Comparison of ENCODE assay signal across 8 cellular contexts in genomic region chr9:33676184-33676745, GRCh38.
DNase-seq lines count a peak whose midpoint lies in the region; ATAC-seq, FAIRE-seq and TF ChIP-seq lines count a peak whose summit lies in the region.
"Not testable (repeated sequence)": the region's sequence is repeated elsewhere in the genome, so short reads cannot be mapped to it uniquely, and the experiment has no call there.

No MANE protein-coding gene starts in this region.

- dilution Hi-C loops in keratinocyte (cut with MboI; ENCODE audit: extremely low pct_ligation_motif_present, low sequenced_read_pairs), result not testable (repeated sequence)

- TF ChIP-seq POLR2A in testis (IDR thresholded peaks at IDR 0.05), result not testable (repeated sequence)

- not testable (repeated sequence) for H3K27ac Mint-ChIP-seq in Calu3 (ENCODE audit: unreplicated experiment); activated naive CD8-positive, alpha-beta T cell treated with anti-CD3 and anti-CD28 coated beads, Interleukin-2, amount 10 ng/mL, durations not matched to agents 7 days and 5 days

- not testable (repeated sequence) for H3K9me1 ChIP-seq in keratinocyte (ENCODE audit: control insufficient read depth, extremely low read depth, insufficient read depth, low read length)

- 22 to 31% methylated on average over 8 of the region's 8 CpGs for WGBS in testis, 2 donors

- intact Hi-C loops in Calu3 (cut with micrococcal nuclease; ENCODE audit: unreplicated experiment); testis (cut with DNase I; ENCODE audit: low total_unique reads): not testable (repeated sequence)

- not testable (repeated sequence) for H3K36me3 Mint-ChIP-seq in Calu3 (ENCODE audit: insufficient read depth, unreplicated experiment); activated naive CD8-positive, alpha-beta T cell treated with anti-CD3 and anti-CD28 coated beads, Interleukin-2, amount 10 ng/mL, durations not matched to agents 7 days and 5 days

- peaks cover 65% of the 10 kb centered on the region for H3K27me3 Mint-ChIP-seq in Calu3 (ENCODE audit: unreplicated experiment)
- peaks cover 73% of the 10 kb centered on the region for H3K27me3 Mint-ChIP-seq in activated naive CD8-positive, alpha-beta T cell treated with anti-CD3 and anti-CD28 coated beads, Interleukin-2, amount 10 ng/mL, durations not matched to agents 7 days and 5 days

- BruUV-seq in Calu3 (replicated peaks; lab: Mats Ljungman, UMichigan), result not testable (repeated sequence)

- H3K79me2 ChIP-seq in keratinocyte (ENCODE audit: control insufficient read depth, insufficient read depth, low read length); osteoblast (ENCODE audit: insufficient read depth, low read length): not testable (repeated sequence)

- ATAC-seq in activated naive CD8-positive, alpha-beta T cell treated with anti-CD3 and anti-CD28 coated beads, Interleukin-2, amount 10 ng/mL, durations not matched to agents 7 days and 5 days (ENCODE audit: low read depth), result not testable (repeated sequence)

- H3K27me3 ChIP-seq in MG63; keratinocyte (ENCODE audit: control insufficient read depth, extremely low read depth, insufficient read depth, low read length); testis: not testable (repeated sequence)
- peaks cover 52% of the 10 kb centered on the region for H3K27me3 ChIP-seq in osteoblast (ENCODE audit: insufficient read depth, low read length)

- H3K4me3 ChIP-seq in MG63 (peak overlapping the region; percentile 43), SK-N-MC (peak overlapping the region; percentile 73), epithelial cell of esophagus (ENCODE audit: low read length) (peak overlapping the region; percentile 39), keratinocyte (ENCODE audit: control insufficient read depth in 2 of 3, extremely low read depth in 1 of 3, insufficient read depth in 2 of 3, low read depth in 1 of 3, low read length in 3 of 3) (peak overlapping the region; percentile 38 to 67 (median 40)), osteoblast (ENCODE audit: insufficient read depth, low read length) (peak overlapping the region; percentile 71), testis (peak overlapping the region; percentile 55 to 76)

- not testable (repeated sequence) for H3K27ac ChIP-seq in SK-N-MC; keratinocyte (ENCODE audit: control insufficient read depth, insufficient read depth, low read length); osteoblast (ENCODE audit: low read depth, low read length)
- peak overlapping the region; percentile 78 to 86 for H3K27ac ChIP-seq in testis

- not testable (repeated sequence) for H4K20me1 ChIP-seq in keratinocyte (ENCODE audit: control insufficient read depth, extremely low read depth, insufficient read depth, low read length); osteoblast (ENCODE audit: insufficient read depth, low read length)

- peak; percentile 34 for FAIRE-seq in keratinocyte (lab: Jason Lieb, UNC)

- not testable (repeated sequence) for H3K9me3 ChIP-seq in MG63; SK-N-MC (ENCODE audit: low read depth, low read length); keratinocyte (ENCODE audit: control insufficient read depth, low read depth, low read length); osteoblast (ENCODE audit: low read depth, low read length); testis

- H3K4me1 ChIP-seq in keratinocyte (ENCODE audit: control insufficient read depth, extremely low read depth, insufficient read depth, low read length); osteoblast (ENCODE audit: insufficient read depth, low read length); testis: not testable (repeated sequence)

- TF ChIP-seq CTCF in Calu3 (IDR thresholded peaks at IDR 0.05; ENCODE audit: unreplicated experiment); epithelial cell of esophagus (IDR thresholded peaks at IDR 0.05; ENCODE audit: insufficient read depth, low read depth, low read length, missing control alignments); keratinocyte (optimal IDR thresholded peaks at IDR 0.05 in 1 of 3, IDR thresholded peaks at IDR 0.05 in 1 of 3, conservative IDR thresholded peaks at IDR 0.05 in 1 of 3; ENCODE audit: extremely low read depth in 1 of 3, insufficient read depth in 2 of 3, low read length in 3 of 3); osteoblast (IDR thresholded peaks at IDR 0.05; ENCODE audit: extremely low read depth, low read depth, low read length); testis (IDR thresholded peaks at IDR 0.05): not testable (repeated sequence)

- DNase-seq in Calu3; MG63; SK-N-MC (ENCODE audit: low read depth, low spot score); activated naive CD8-positive, alpha-beta T cell treated with anti-CD3 and anti-CD28 coated beads, Interleukin-2, amount 10 ng/mL, durations not matched to agents 7 days and 5 days; epithelial cell of esophagus (ENCODE audit: low read depth); keratinocyte (ENCODE audit: low read depth, low spot score); osteoblast (ENCODE audit: insufficient read length, low spot score, missing footprints); testis: not testable (repeated sequence)

- H3K4me3 Mint-ChIP-seq in Calu3 (ENCODE audit: low read depth, unreplicated experiment), result peak overlapping the region; percentile 70
- peak overlapping the region; percentile 75 for H3K4me3 Mint-ChIP-seq in activated naive CD8-positive, alpha-beta T cell treated with anti-CD3 and anti-CD28 coated beads, Interleukin-2, amount 10 ng/mL, durations not matched to agents 7 days and 5 days

- CTCF ChIA-PET in Calu3 (lab: Charles Lee), result not testable (repeated sequence)

- not testable (repeated sequence) for H3K36me3 ChIP-seq in MG63; SK-N-MC (ENCODE audit: insufficient read depth, low read length); keratinocyte (ENCODE audit: control insufficient read depth in 2 of 2, extremely low read depth in 1 of 2, insufficient read depth in 2 of 2, low read length in 2 of 2); osteoblast (ENCODE audit: insufficient read depth, low read length); testis (ENCODE audit: low read depth, missing control alignments)

- POLR2A ChIA-PET in activated naive CD8-positive, alpha-beta T cell treated with anti-CD3 and anti-CD28 coated beads, Interleukin-2, amount 10 ng/mL, durations not matched to agents 7 days and 5 days (lab: Charles Lee), result not testable (repeated sequence)

- peaks cover 17% of the 10 kb centered on the region for H3K4me1 Mint-ChIP-seq in Calu3 (ENCODE audit: low read depth, unreplicated experiment)
- not testable (repeated sequence) for H3K4me1 Mint-ChIP-seq in activated naive CD8-positive, alpha-beta T cell treated with anti-CD3 and anti-CD28 coated beads, Interleukin-2, amount 10 ng/mL, durations not matched to agents 7 days and 5 days

- H2AFZ ChIP-seq in keratinocyte (ENCODE audit: control insufficient read depth, low read length) (peak overlapping the region; percentile 58), osteoblast (ENCODE audit: low read length) (peak overlapping the region; percentile 84)

- H3K9me3 Mint-ChIP-seq in Calu3 (ENCODE audit: low read depth, unreplicated experiment); activated naive CD8-positive, alpha-beta T cell treated with anti-CD3 and anti-CD28 coated beads, Interleukin-2, amount 10 ng/mL, durations not matched to agents 7 days and 5 days: not testable (repeated sequence)

- H3K4me2 ChIP-seq in keratinocyte (ENCODE audit: control insufficient read depth, extremely low read depth, insufficient read depth, low read depth, low read length) (peak overlapping the region; percentile 70), osteoblast (ENCODE audit: insufficient read depth, low read length) (peak overlapping the region; percentile 76)

- H3K9ac ChIP-seq in SK-N-MC (ENCODE audit: insufficient read length); keratinocyte (ENCODE audit: control insufficient read depth, extremely low read depth, insufficient read depth, low read length): not testable (repeated sequence)
